14 cellular contexts compared by ENCODE assay signal in genomic region chr7:116399808-116400207, GRCh38.
A peak's percentile ranks its signal among the peaks of the same experiment; 100 is the strongest.
DNase-seq lines count a peak whose midpoint lies in the region; ATAC-seq and TF ChIP-seq lines count a peak whose summit lies in the region.
"Had no signal": no experiment of that assay in that cellular context is flagged by ENCODE, and none has a peak within 500 bp of the region (broad histone marks: within the 10 kb centered on the region; RNA-seq: fewer than 3 reads in every experiment).

No MANE protein-coding gene starts in this region.

- H3K27ac ChIP-seq in brain microvascular endothelial cell, result no peak overlapping the region

- no peaks in the 10 kb centered on the region for H3K36me3 ChIP-seq in brain microvascular endothelial cell (replicated peaks)
- H3K36me3 ChIP-seq: BE2C had no signal

- no peak for TF ChIP-seq EP300 in Ishikawa (IDR thresholded peaks at IDR 0.05; ENCODE audit: borderline replicate concordance)

- H3K4me3 ChIP-seq in brain microvascular endothelial cell (ENCODE audit: low read depth, low read length), result no peak overlapping the region

- no peaks in the 10 kb centered on the region for H3K27me3 ChIP-seq in brain microvascular endothelial cell (replicated peaks)
- H3K27me3 ChIP-seq: BE2C had no signal

- TF ChIP-seq RAD21 in Ishikawa (IDR thresholded peaks at IDR 0.05; ENCODE audit: low read depth), result no peak

- intact Hi-C loops in head of caudate nucleus (cut with DNase I), result no loop called here

- in situ Hi-C loops in brain microvascular endothelial cell (cut with HindIII; ENCODE audit: low pct_ligation_motif_present, low sequenced_read_pairs), result no loop called here

- ATAC-seq in GM18909 (IDR thresholded peaks at IDR 0.05; ENCODE audit: poor library complexity, unreplicated experiment), result no peak
- ATAC-seq: left ventricle myocardium superior had no signal

- TF ChIP-seq CTCF in brain microvascular endothelial cell (IDR thresholded peaks at IDR 0.05; ENCODE audit: low read depth, low read length, missing control alignments), result no peak

- DNase-seq in AG08396 (ENCODE audit: low spot score) (peak; percentile 18), brain microvascular endothelial cell (peak; percentile 22), kidney tubule cell (ENCODE audit: low spot score) (peak; percentile 84), head of caudate nucleus (no peak), cortex of kidney (lab: John Stamatoyannopoulos, UW) (no peak), NOMO-1 (lab: John Stamatoyannopoulos, UW; ENCODE audit: unreplicated experiment in 2 of 2) (no peak)
- DNase-seq: activated CD4-positive, alpha-beta T cell treated with anti-CD3 and anti-CD28 coated beads, Interleukin-2, amount 50 U/mL, for 4 hours; activated gamma-delta T cell; BE2C; left ventricle myocardium superior; NCI-H1930; stimulated activated CD4-positive, alpha-beta T cell treated with anti-CD3 and anti-CD28 coated beads, Interleukin-15, amount 100 ng/mL, for 24 hours had no signal

TF ChIP-seq in Ishikawa, 13 proteins besides CTCF, POLR2A, EP300 and RAD21:
- TF ChIP-seq USF1 (IDR thresholded peaks at IDR 0.05) (no peak), CEBPB (IDR thresholded peaks at IDR 0.05) (no peak), YY1 (IDR thresholded peaks at IDR 0.05; ENCODE audit: low read depth) (no peak), FOXM1 (IDR thresholded peaks at IDR 0.05; ENCODE audit: borderline replicate concordance, low read depth) (no peak), REST (IDR thresholded peaks at IDR 0.05; ENCODE audit: low read depth) (no peak), TEAD4 (IDR thresholded peaks at IDR 0.05) (0 out of 2 replicates have a peak, but pooled peaks have one; percentile 20), EGR1 (IDR thresholded peaks at IDR 0.05) (no peak), TCF12 (IDR thresholded peaks at IDR 0.05; ENCODE audit: low read depth) (no peak), CREB1 (IDR thresholded peaks at IDR 0.05; ENCODE audit: low read depth) (no peak)

Comparison
In these comparisons a context has a peak if more than half of its experiments do, and no peak if none do; other contexts are left out.
1. DNase-seq: peak in AG08396 (single experiment), brain microvascular endothelial cell (single experiment) and kidney tubule cell (single experiment); none in head of caudate nucleus (0 of 42), cortex of kidney (single experiment) and NOMO-1 (0 of 2).